Comparison of ENCODE assay signal across 21 cellular contexts in the genomic region with DNA sequence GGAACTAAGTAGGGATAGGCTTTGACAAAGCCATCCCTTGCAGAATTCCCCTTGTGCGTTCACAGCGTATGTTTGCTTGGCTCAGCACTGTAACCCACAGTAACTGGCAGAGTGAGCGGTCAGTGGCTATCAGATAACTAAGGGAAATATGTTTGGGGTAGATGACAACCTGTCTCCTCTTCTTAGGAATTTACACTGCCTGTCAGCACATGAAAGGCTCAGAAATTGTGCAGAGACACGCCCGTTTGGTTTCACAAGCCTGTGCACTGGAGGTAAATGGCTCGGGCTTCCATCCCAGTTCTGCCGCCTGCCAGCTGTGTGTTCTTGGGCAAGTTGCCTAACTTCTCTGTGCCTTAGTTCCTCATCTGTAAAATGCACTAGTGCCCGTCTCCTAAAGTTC.
A peak's percentile ranks its signal among the peaks of the same experiment; 100 is the strongest.
DNase-seq lines count a peak whose midpoint lies in the region; ATAC-seq, FAIRE-seq and TF ChIP-seq lines count a peak whose summit lies in the region.
"Had no signal": no experiment of that assay in that cellular context is flagged by ENCODE, and none has a peak within 500 bp of the region (broad histone marks: within the 10 kb centered on the region; RNA-seq: fewer than 3 reads in every experiment).

No MANE protein-coding gene starts in this region.

- H3K27ac Mint-ChIP-seq in activated naive CD8-positive, alpha-beta T cell treated with anti-CD3 and anti-CD28 coated beads for 36 hours = no peak overlapping the region
- H3K27ac Mint-ChIP-seq: nephron had no signal

- no peaks in the 10 kb centered on the region for H3K36me3 ChIP-seq in kidney (ENCODE audit: control insufficient read depth in 1 of 2, insufficient read depth in 2 of 2, low read length in 2 of 2)
- no peaks in the 10 kb centered on the region for H3K36me3 ChIP-seq in psoas muscle (ENCODE audit: insufficient read depth in 1 of 2, low read depth in 1 of 2)

- H3K4me1 ChIP-seq in kidney (ENCODE audit: control insufficient read depth in 1 of 2, insufficient read depth in 1 of 2, low read depth in 1 of 2, low read length in 2 of 2) (peaks cover 4 to 10% of the 10 kb centered on the region in 2 donors), psoas muscle (peaks cover 35% of the 10 kb centered on the region)
- H3K4me1 ChIP-seq: SJSA1, testis had no signal

- H3K36me3 Mint-ChIP-seq in activated naive CD8-positive, alpha-beta T cell treated with anti-CD3 and anti-CD28 coated beads for 36 hours = peaks cover 1% of the 10 kb centered on the region

- H3K27me3 ChIP-seq in psoas muscle (ENCODE audit: insufficient read depth in 3 of 3, low read length in 2 of 3) = no peaks in the 10 kb centered on the region
- H3K27me3 ChIP-seq: SJSA1, testis had no signal

- H3K4me3 Mint-ChIP-seq in activated naive CD8-positive, alpha-beta T cell treated with anti-CD3 and anti-CD28 coated beads for 36 hours = no peak overlapping the region
- H3K4me3 Mint-ChIP-seq: nephron had no signal

- ATAC-seq in psoas muscle = peak; percentile 33 to 81 (median 58)
- ATAC-seq in GM21528 (IDR thresholded peaks at IDR 0.05; ENCODE audit: low FRiP score, unreplicated experiment) = no peak

- DNase-seq in HPDE6-E6E7 (ENCODE audit: extremely low spot score) = peak; percentile 56
- DNase-seq in astrocyte of the hippocampus (ENCODE audit: low read depth, low spot score) = peak; percentile 59
- no peak for DNase-seq in kidney
- DNase-seq in psoas muscle = no peak
- DNase-seq in DMS53 treated with DMSO at 0.1 percent for 48 hours (lab: John Stamatoyannopoulos, UW; ENCODE audit: unreplicated experiment) = no peak
- no peak for DNase-seq in activated naive CD8-positive, alpha-beta T cell treated with anti-CD3 and anti-CD28 coated beads for 36 hours
- no peak for DNase-seq in central memory CD4-positive, alpha-beta T cell
- DNase-seq: activated CD4-positive, alpha-beta T cell treated with anti-CD3 and anti-CD28 coated beads for 1 hour; activated gamma-delta T cell; dermis blood vessel endothelial cell; GF-D8; KG1; NCI-H1092 treated with DMSO at 0.1 percent for 48 hours; stimulated activated CD4-positive, alpha-beta T cell treated with anti-CD3 and anti-CD28 coated beads, Interleukin-2, amount 100 ng/mL, for 24 hours; testis had no signal

- H3K9me3 ChIP-seq in kidney (ENCODE audit: control insufficient read depth in 1 of 2, low read length in 2 of 2) (no peaks in the 10 kb centered on the region), psoas muscle (no peaks in the 10 kb centered on the region)
- H3K9me3 ChIP-seq: SJSA1, testis had no signal

- TF ChIP-seq CTCF in kidney (IDR thresholded peaks at IDR 0.05; ENCODE audit: borderline replicate concordance, extremely low read depth, insufficient read depth) (no peak), psoas muscle (IDR thresholded peaks at IDR 0.05) (no peak)

- no peaks in the 10 kb centered on the region for H3K9me3 Mint-ChIP-seq in activated naive CD8-positive, alpha-beta T cell treated with anti-CD3 and anti-CD28 coated beads for 36 hours
- H3K9me3 Mint-ChIP-seq: nephron had no signal

- peak overlapping the region; percentile 20 to 30 for H3K27ac ChIP-seq in kidney (ENCODE audit: low read depth in 2 of 2, low read length in 2 of 2)
- H3K27ac ChIP-seq in psoas muscle = no peak overlapping the region
- H3K27ac ChIP-seq: HL-60, SJSA1, testis had no signal

- intact Hi-C loops in kidney (cut with DNase I) (no loop called here), psoas muscle (cut with DNase I) (no loop called here)

- no peak for FAIRE-seq in kidney (lab: Jason Lieb, UNC)
- FAIRE-seq: astrocyte, D721Med had no signal

- H3K4me1 Mint-ChIP-seq in activated naive CD8-positive, alpha-beta T cell treated with anti-CD3 and anti-CD28 coated beads for 36 hours = peaks cover 25% of the 10 kb centered on the region
- H3K4me1 Mint-ChIP-seq: nephron had no signal

- WGBS in psoas muscle, 3 donors = 38 to 74% (median 41%) methylated on average over 8 of the region's 8 CpGs

- H3K4me3 ChIP-seq in kidney (ENCODE audit: low read length in 2 of 2) (no peak overlapping the region), psoas muscle (no peak overlapping the region)
- H3K4me3 ChIP-seq: SJSA1, testis had no signal

- no peak overlapping the region for H3K9ac ChIP-seq in kidney (ENCODE audit: low read length in 2 of 2)

- H3K27me3 Mint-ChIP-seq in activated naive CD8-positive, alpha-beta T cell treated with anti-CD3 and anti-CD28 coated beads for 36 hours = no peaks in the 10 kb centered on the region

Comparison
In these comparisons a context has a peak if more than half of its experiments do, and no peak if none do; other contexts are left out.
1. DNase-seq: peak in HPDE6-E6E7 (single experiment) and astrocyte of the hippocampus (single experiment); none in kidney (single experiment), psoas muscle (0 of 2), DMS53 treated with DMSO at 0.1 percent for 48 hours (single experiment), activated naive CD8-positive, alpha-beta T cell treated with anti-CD3 and anti-CD28 coated beads for 36 hours (single experiment) and central memory CD4-positive, alpha-beta T cell (single experiment).